Comparison of ENCODE assay signal across 24 cellular contexts in genomic region chr18:48914581-48915251, GRCh38. TPM values are rescaled to one million over a fixed set of nuclear protein-coding genes. Genes with fewer than 3 reads are reported as not detected.
DNase-seq lines count a peak whose midpoint lies in the region; ATAC-seq and TF ChIP-seq lines count a peak whose summit lies in the region.
"Had no signal": no experiment of that assay in that cellular context is flagged by ENCODE, and none has a peak within 500 bp of the region (broad histone marks: within the 10 kb centered on the region; RNA-seq: fewer than 3 reads in every experiment).

No MANE protein-coding gene starts in this region.

- TF ChIP-seq POLR2A in IMR-90 (IDR thresholded peaks at IDR 0.05; ENCODE audit: low read depth, low read length): no peak

- POLR2A ChIA-PET in IMR-90 (lab: Charles Lee; ENCODE audit: unreplicated experiment): no interaction called here

- H3K27ac Mint-ChIP-seq in endodermal cell (no peak overlapping the region), neural progenitor cell (peak overlapping the region; percentile 72)
- H3K27ac Mint-ChIP-seq: activated CD4-positive, alpha-beta T cell treated with anti-CD3 and anti-CD28 coated beads, Interleukin-2, amount 10 ng/mL, durations not matched to agents 7 days and 5 days; activated naive CD4-positive, alpha-beta T cell treated with anti-CD3 and anti-CD28 coated beads, Interleukin-2, amount 50 U/mL, for 24 hours; IgD-negative memory B cell had no signal

- no peak overlapping the region for H2BK20ac ChIP-seq in IMR-90 (ENCODE audit: low read depth, low read length)

- H2BK15ac ChIP-seq in IMR-90 (ENCODE audit: low read depth, low read length): no peak overlapping the region

- H3K27me3 ChIP-seq in IMR-90 (ENCODE audit: control insufficient read depth, insufficient read depth, low read length) (no peaks in the 10 kb centered on the region), endodermal cell (ENCODE audit: control insufficient read depth, insufficient read depth, low read length, poor library complexity, severe bottlenecking) (no peaks in the 10 kb centered on the region), neural progenitor cell (no peaks in the 10 kb centered on the region)
- H3K27me3 ChIP-seq: breast epithelium, suprapubic skin had no signal

- H3K18ac ChIP-seq in IMR-90 (ENCODE audit: low read depth, low read length): no peak overlapping the region

- H3K79me1 ChIP-seq in IMR-90 (ENCODE audit: low read depth in 1 of 2, low read length in 2 of 2): peaks cover 13 to 34% of the 10 kb centered on the region in 2 experiments; a peak in 3 of 4 replicates

- CTCF ChIA-PET in IMR-90 (lab: Yijun Ruan, JAX): no interaction called here

- H3K9me3 ChIP-seq in IMR-90 (ENCODE audit: control insufficient read depth, insufficient read depth, low read length) (no peaks in the 10 kb centered on the region), endodermal cell (ENCODE audit: control insufficient read depth, low read length) (no peaks in the 10 kb centered on the region), neural progenitor cell (ENCODE audit: low read depth) (no peaks in the 10 kb centered on the region)
- H3K9me3 ChIP-seq: breast epithelium, SK-N-SH, suprapubic skin had no signal

- no peak overlapping the region for H3K4me3 ChIP-seq in IMR-90 (ENCODE audit: insufficient read depth, low read depth, low read length)
- no peak overlapping the region for H3K4me3 ChIP-seq in endodermal cell (ENCODE audit: low read length)
- H3K4me3 ChIP-seq in neural progenitor cell: no peak overlapping the region
- H3K4me3 ChIP-seq: breast epithelium, GM23248, PC-9, skin epidermis, suprapubic skin had no signal

- no peak overlapping the region for H2AK9ac ChIP-seq in IMR-90 (replicated peaks; ENCODE audit: low read depth, low read length, poor library complexity)

- H3K9ac ChIP-seq in IMR-90 (ENCODE audit: low read depth, low read length) (no peak overlapping the region), endodermal cell (ENCODE audit: extremely low read depth, low read length, poor library complexity, severe bottlenecking) (no peak overlapping the region), neural progenitor cell (no peak overlapping the region)
- H3K9ac ChIP-seq: GM23248, SK-N-SH had no signal

- H3K4me3 Mint-ChIP-seq in endodermal cell (no peak overlapping the region), neural progenitor cell (no peak overlapping the region)
- H3K4me3 Mint-ChIP-seq: activated CD4-positive, alpha-beta T cell treated with anti-CD3 and anti-CD28 coated beads, Interleukin-2, amount 10 ng/mL, durations not matched to agents 7 days and 5 days; activated naive CD4-positive, alpha-beta T cell treated with anti-CD3 and anti-CD28 coated beads, Interleukin-2, amount 50 U/mL, for 24 hours; IgD-negative memory B cell had no signal

- H2AFZ ChIP-seq in IMR-90 (replicated peaks; ENCODE audit: low read length, poor library complexity) (no peak overlapping the region), neural progenitor cell (replicated peaks) (peak overlapping the region; percentile 35)
- H2AFZ ChIP-seq: GM23248, PC-9 had no signal

- ATAC-seq in IMR-90 (ENCODE audit: low read depth): no peak

- no peak overlapping the region for H3K4ac ChIP-seq in IMR-90 (ENCODE audit: low read depth, low read length)

- peaks cover 8% of the 10 kb centered on the region for H3K36me3 ChIP-seq in IMR-90 (ENCODE audit: control insufficient read depth, insufficient read depth, low read length)
- H3K36me3 ChIP-seq in endodermal cell (ENCODE audit: control insufficient read depth, insufficient read depth, low read length): peaks cover 11% of the 10 kb centered on the region
- no peaks in the 10 kb centered on the region for H3K36me3 ChIP-seq in neural progenitor cell
- H3K36me3 ChIP-seq: breast epithelium, suprapubic skin had no signal

- H3K56ac ChIP-seq in IMR-90 (ENCODE audit: extremely low read depth, insufficient read depth, low read length): no peak overlapping the region

- peaks cover 9% of the 10 kb centered on the region for H3K4me1 Mint-ChIP-seq in endodermal cell
- peaks cover 34% of the 10 kb centered on the region for H3K4me1 Mint-ChIP-seq in neural progenitor cell

- no peak overlapping the region for H3K14ac ChIP-seq in IMR-90 (replicated peaks; ENCODE audit: low read depth, low read length)

- H4K20me1 ChIP-seq in IMR-90 (ENCODE audit: insufficient read depth, low read length) (peaks cover 6% of the 10 kb centered on the region; the same call in 1 of the 2 replicates), neural progenitor cell (ENCODE audit: low read depth) (no peaks in the 10 kb centered on the region)

- no peak overlapping the region for H2BK5ac ChIP-seq in IMR-90 (ENCODE audit: low read depth, low read length, poor library complexity, severe bottlenecking)

- no peak overlapping the region for H4K5ac ChIP-seq in IMR-90 (ENCODE audit: low read depth, low read length)

- no peak overlapping the region for H3K4me2 ChIP-seq in IMR-90 (ENCODE audit: low read depth, low read length)
- H3K4me2 ChIP-seq in neural progenitor cell: no peak overlapping the region
- H3K4me2 ChIP-seq: PC-9, SK-N-SH had no signal

- intact Hi-C loops in IMR-90 (cut with micrococcal nuclease): no loop called here

- TF ChIP-seq CTCF in IMR-90 (conservative IDR thresholded peaks at IDR 0.05; ENCODE audit: low read depth, low read length): no peak
- no peak for TF ChIP-seq CTCF in endodermal cell (conservative IDR thresholded peaks at IDR 0.05)
- no peak for TF ChIP-seq CTCF in neural progenitor cell (IDR thresholded peaks at IDR 0.05)

- H3K9me3 Mint-ChIP-seq in endodermal cell (no peaks in the 10 kb centered on the region), neural progenitor cell (no peaks in the 10 kb centered on the region)
- H3K9me3 Mint-ChIP-seq: activated CD4-positive, alpha-beta T cell treated with anti-CD3 and anti-CD28 coated beads, Interleukin-2, amount 10 ng/mL, durations not matched to agents 7 days and 5 days; activated naive CD4-positive, alpha-beta T cell treated with anti-CD3 and anti-CD28 coated beads, Interleukin-2, amount 50 U/mL, for 24 hours; IgD-negative memory B cell had no signal

- H3F3A ChIP-seq in neural progenitor cell (ENCODE audit: low read depth): no peaks in the 10 kb centered on the region

- H3K27me3 Mint-ChIP-seq in endodermal cell (ENCODE audit: insufficient read depth) (no peaks in the 10 kb centered on the region), neural progenitor cell (ENCODE audit: insufficient read depth, low read depth) (peaks cover 9% of the 10 kb centered on the region)
- H3K27me3 Mint-ChIP-seq: activated CD4-positive, alpha-beta T cell treated with anti-CD3 and anti-CD28 coated beads, Interleukin-2, amount 10 ng/mL, durations not matched to agents 7 days and 5 days; activated naive CD4-positive, alpha-beta T cell treated with anti-CD3 and anti-CD28 coated beads, Interleukin-2, amount 50 U/mL, for 24 hours; IgD-negative memory B cell had no signal

- BruUV-seq in IMR-90 (replicated peaks; lab: Mats Ljungman, UMichigan): no TSS peak

- H3K4me1 ChIP-seq in IMR-90 (ENCODE audit: control insufficient read depth, insufficient read depth, low read length): peaks cover 5% of the 10 kb centered on the region; the same call in 1 of the 2 replicates
- H3K4me1 ChIP-seq in endodermal cell (ENCODE audit: control insufficient read depth, insufficient read depth, low read length): peaks cover 8% of the 10 kb centered on the region
- peaks cover 7% of the 10 kb centered on the region for H3K4me1 ChIP-seq in neural progenitor cell
- H3K4me1 ChIP-seq: breast epithelium, suprapubic skin had no signal

- in situ Hi-C loops in IMR-90 (cut with MboI; ENCODE audit: low sequenced_read_pairs): no loop called here

- H3K36me3 Mint-ChIP-seq in endodermal cell (ENCODE audit: low read depth) (peaks cover 3% of the 10 kb centered on the region), neural progenitor cell (peaks cover 7% of the 10 kb centered on the region)
- H3K36me3 Mint-ChIP-seq: activated naive CD4-positive, alpha-beta T cell treated with anti-CD3 and anti-CD28 coated beads, Interleukin-2, amount 50 U/mL, for 24 hours had no signal

- dilution Hi-C loops in IMR-90 (cut with HindIII; ENCODE audit: low sequenced_read_pairs, unreplicated experiment): no loop called here

- DNase-seq in Ammon's horn (ENCODE audit: low spot score): peak; percentile 6
- no peak for DNase-seq in IMR-90
- DNase-seq in endodermal cell: peak; percentile 52
- DNase-seq in neural progenitor cell (ENCODE audit: low spot score): no peak
- DNase-seq in kidney tubule cell (ENCODE audit: low spot score): no peak
- DNase-seq in activated CD4-positive, CD25-positive, alpha-beta regulatory T cell (lab: John Stamatoyannopoulos, UW): no peak
- DNase-seq in activated T-cell treated with anti-CD3 and anti-CD28 coated beads, Interleukin-2, amount 50 U/mL, for 1 hour: no peak
- DNase-seq in stimulated activated CD4-positive, alpha-beta T cell treated with anti-CD3 and anti-CD28 coated beads, Interleukin-15, amount 100 ng/mL, for 24 hours: no peak
- DNase-seq: activated CD4-positive, alpha-beta T cell treated with anti-CD3 and anti-CD28 coated beads, Interleukin-2, amount 10 ng/mL, durations not matched to agents 7 days and 5 days; AML-193; effector CD8-positive, alpha-beta T cell; GM23248; MV-4-11; NCI-H2029 treated with DMSO at 0.1 percent for 48 hours; NCI-H69; PC-9; SK-N-SH; stimulated activated CD4-positive, alpha-beta T cell treated with anti-CD3 and anti-CD28 coated beads, Interleukin-4, amount 100 ng/mL, for 4 hours; stimulated activated CD8-positive, alpha-beta memory T cell treated with anti-CD3 and anti-CD28 coated beads, Interleukin-4, amount 100 ng/mL, for 48 hours had no signal

- H2AK5ac ChIP-seq in IMR-90 (ENCODE audit: low read depth, low read length): no peak overlapping the region

- H3K27ac ChIP-seq in IMR-90 (ENCODE audit: insufficient read depth, low read length) (no peak overlapping the region), endodermal cell (ENCODE audit: low read depth, low read length) (peak overlapping the region; percentile 34), neural progenitor cell (no peak overlapping the region)
- H3K27ac ChIP-seq: breast epithelium, GM23248, PC-9, skin epidermis, suprapubic skin had no signal

- H3K23ac ChIP-seq in IMR-90 (ENCODE audit: low read depth, low read length): no peak overlapping the region

- TF ChIP-seq RAD21 in IMR-90 (IDR thresholded peaks at IDR 0.05; ENCODE audit: low read length): no peak

- H4K8ac ChIP-seq in IMR-90 (ENCODE audit: low read depth in 2 of 2, low read length in 2 of 2): no peak overlapping the region

- WGBS in IMR-90 (ENCODE audit: extremely low coverage in 2 of 2, insufficient read length in 1 of 2), 2 experiments: no CpG with 5 or more reads among the region's 12 CpGs
- WGBS in endodermal cell (ENCODE audit: insufficient coverage in 1 of 2, insufficient read length in 1 of 2), 2 experiments: 76 to 86% methylated on average over 4 to 12 of the region's 12 CpGs

- no peak overlapping the region for H2BK120ac ChIP-seq in IMR-90 (ENCODE audit: low read depth, low read length)

- H3K9me1 ChIP-seq in IMR-90 (ENCODE audit: insufficient read depth, low read length): peaks cover 14% of the 10 kb centered on the region

- no peak overlapping the region for H4K91ac ChIP-seq in IMR-90 (ENCODE audit: insufficient read depth, low read depth, low read length)

- no peaks in the 10 kb centered on the region for H3K79me2 ChIP-seq in neural progenitor cell (ENCODE audit: low read depth)

RNA-seq across cellular contexts. Expression of gene SMAD7, which starts 36.0 kb away (rescaled TPM):
- total RNA-seq in IMR-90 (2012; rRNA removed): 13.3 and 15.8 TPM in 2 replicates
- polyA plus RNA-seq in IMR-90 (2012; rRNA removed): 17.6 and 17.9 TPM in 2 replicates
- 8.3 and 14.6 TPM in 2 replicates for polyA plus RNA-seq in IMR-90 (2012; cell fraction: cytosol; rRNA removed)
- polyA plus RNA-seq in IMR-90 (2012; cell fraction: nucleus; rRNA removed; ENCODE audit: low replicate concordance): 22.6 and 22.9 TPM in 2 replicates
- total RNA-seq in endodermal cell: 10 to 100 TPM; 52.4 to 67.4 TPM
- polyA plus RNA-seq in endodermal cell (2013, experiment 1 of 2): 16.5 TPM
- polyA plus RNA-seq in endodermal cell (2013, experiment 2 of 2): 16.2 TPM
- total RNA-seq in neural progenitor cell (ENCODE audit: low replicate concordance): 1.1 and 2.0 TPM in 2 replicates

Comparison
In these comparisons a context has a peak if more than half of its experiments do, and no peak if none do; other contexts are left out.
1. DNase-seq: peak in Ammon's horn (single experiment) and endodermal cell (single experiment); none in IMR-90 (single experiment), neural progenitor cell (single experiment), kidney tubule cell (single experiment), activated CD4-positive, CD25-positive, alpha-beta regulatory T cell (0 of 4), activated T-cell treated with anti-CD3 and anti-CD28 coated beads, Interleukin-2, amount 50 U/mL, for 1 hour (single experiment) and stimulated activated CD4-positive, alpha-beta T cell treated with anti-CD3 and anti-CD28 coated beads, Interleukin-15, amount 100 ng/mL, for 24 hours (single experiment).